Comparison of ENCODE assay signal across 10 cellular contexts in the genomic region with DNA sequence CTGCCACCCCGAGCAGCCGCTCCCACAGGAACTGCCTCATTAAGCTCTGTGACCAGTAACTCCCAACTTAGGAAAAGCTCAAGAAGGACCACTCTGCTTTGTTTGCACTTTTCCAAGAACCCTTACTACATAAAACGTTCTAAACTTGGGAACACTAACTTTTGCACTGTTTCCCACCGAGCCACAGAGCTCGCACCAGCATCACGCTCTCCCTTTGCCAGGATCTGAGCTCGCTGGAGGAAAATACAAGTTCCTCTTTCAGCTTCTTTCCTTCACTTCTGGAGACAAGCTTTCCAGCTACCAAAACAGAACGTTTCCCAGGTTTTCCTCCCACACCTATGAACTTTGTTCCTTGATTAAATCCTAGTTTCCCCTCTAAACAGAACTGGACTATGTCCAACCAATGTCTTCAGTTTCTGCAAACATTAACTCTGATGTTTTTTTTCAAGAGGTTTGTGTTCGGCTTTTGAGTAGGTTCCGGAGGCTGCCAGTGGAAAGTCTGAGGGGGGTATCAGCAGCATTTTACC.
DNase-seq lines count a peak whose midpoint lies in the region; ATAC-seq and TF ChIP-seq lines count a peak whose summit lies in the region.
"Had no signal": no experiment of that assay in that cellular context is flagged by ENCODE, and none has a peak within 500 bp of the region (broad histone marks: within the 10 kb centered on the region; RNA-seq: fewer than 3 reads in every experiment).

No MANE protein-coding gene starts in this region.

- H3K9ac ChIP-seq in iPS-20b (ENCODE audit: low read depth, low read length): peak overlapping the region; percentile 53; the same call in 1 of the 2 replicates

- no peak for TF ChIP-seq EP300 in sigmoid colon (IDR thresholded peaks at IDR 0.05)

- no TSS peak for BruUV-seq in Caco-2 (replicated peaks; lab: Mats Ljungman, UMichigan)

- CTCF ChIA-PET in Caco-2 (lab: Charles Lee): interaction anchor here (0.8 to 1.7 kb wide), 5 partner anchors 11 to 515 kb away, joined by 3 to 6 read pairs (median 6); no protein-coding TSS in a partner anchor

- intact Hi-C loops in Caco-2 (cut with micrococcal nuclease; ENCODE audit: unreplicated experiment) (loop anchor here (1.0 to 10.0 kb wide), 6 partner anchors 47 to 538 kb away; no protein-coding TSS in a partner anchor), sigmoid colon (cut with DNase I) (loop anchor here (1.0 to 10.0 kb wide), 3 partner anchors 191 to 519 kb away; no protein-coding TSS in a partner anchor)

- peak overlapping the region; percentile 74 for H3K4me3 Mint-ChIP-seq in Caco-2 (ENCODE audit: unreplicated experiment)

- POLR2A ChIA-PET in Caco-2 (lab: Charles Lee): no interaction called here

- peak overlapping the region; percentile 64 for H3K27ac ChIP-seq in WERI-Rb-1
- no peak overlapping the region for H3K27ac ChIP-seq in iPS-20b (ENCODE audit: low read length)
- peak overlapping the region; percentile 70 to 77 (median 76) for H3K27ac ChIP-seq in sigmoid colon

- H3K36me3 ChIP-seq in Caco-2 (ENCODE audit: control insufficient read depth, insufficient read depth, low read length) (no peaks in the 10 kb centered on the region), WERI-Rb-1 (no peaks in the 10 kb centered on the region), iPS-20b (ENCODE audit: insufficient read depth, low read depth, low read length) (no peaks in the 10 kb centered on the region), sigmoid colon (no peaks in the 10 kb centered on the region)

- H3K4me1 ChIP-seq in Caco-2 (peaks cover 22% of the 10 kb centered on the region), iPS-20b (ENCODE audit: insufficient read depth, low read length) (peaks cover 26% of the 10 kb centered on the region), sigmoid colon (peaks cover 0 to 18% (median 16%) of the 10 kb centered on the region in 4 donors)

- H3K27ac Mint-ChIP-seq in Caco-2 (ENCODE audit: unreplicated experiment): peak overlapping the region; percentile 85

- 8 to 40% methylated on average over 10 of the region's 10 CpGs for WGBS in sigmoid colon, 2 donors

- TF ChIP-seq POLR2A in sigmoid colon (IDR thresholded peaks at IDR 0.05): no peak

- TF ChIP-seq CTCF in Caco-2 (IDR thresholded peaks at IDR 0.05; ENCODE audit: insufficient read depth in 1 of 2, low read depth in 1 of 2, low read length in 1 of 2, severe bottlenecking in 1 of 2, unreplicated experiment in 1 of 2) (no peak), WERI-Rb-1 (IDR thresholded peaks at IDR 0.05; ENCODE audit: low read depth, low read length) (no peak), sigmoid colon (IDR thresholded peaks at IDR 0.05) (no peak)

- H3K4me3 ChIP-seq in Caco-2 (ENCODE audit: low read depth, low read length) (peak overlapping the region; percentile 34), WERI-Rb-1 (ENCODE audit: low read depth, low read length) (no peak overlapping the region), iPS-20b (ENCODE audit: low read length) (peak overlapping the region; percentile 49; the same call in 1 of the 2 replicates), sigmoid colon (peak overlapping the region in 3 of 4 donors; percentile 40 to 53 (median 50))

- H3K4me1 Mint-ChIP-seq in Caco-2 (ENCODE audit: low read depth, unreplicated experiment): peaks cover 30% of the 10 kb centered on the region

- H3K36me3 Mint-ChIP-seq in Caco-2 (ENCODE audit: insufficient read depth, unreplicated experiment): no peaks in the 10 kb centered on the region

- H3K9me3 Mint-ChIP-seq in Caco-2 (ENCODE audit: unreplicated experiment): no peaks in the 10 kb centered on the region
- H3K9me3 Mint-ChIP-seq: stimulated activated naive CD8-positive, alpha-beta T cell treated with anti-CD3 and anti-CD28 coated beads, Interleukin-15, amount 100 ng/mL, for 72 hours had no signal

- H3K27me3 ChIP-seq in Caco-2 (replicated peaks; ENCODE audit: control insufficient read depth, insufficient read depth, low read length): no peaks in the 10 kb centered on the region
- H3K27me3 ChIP-seq in WERI-Rb-1 (ENCODE audit: insufficient read depth, low read depth, severe bottlenecking): no peaks in the 10 kb centered on the region
- H3K27me3 ChIP-seq in iPS-20b (ENCODE audit: insufficient read depth, low read length): peaks cover 26% of the 10 kb centered on the region; the same call in 1 of the 2 replicates
- H3K27me3 ChIP-seq in sigmoid colon: no peaks in the 10 kb centered on the region

- no peaks in the 10 kb centered on the region for H3K27me3 Mint-ChIP-seq in Caco-2 (ENCODE audit: insufficient read depth, unreplicated experiment)

- ATAC-seq in HG02588 (IDR thresholded peaks at IDR 0.05; ENCODE audit: unreplicated experiment): no peak

- H3K9me3 ChIP-seq in Caco-2 (no peaks in the 10 kb centered on the region), WERI-Rb-1 (ENCODE audit: severe bottlenecking) (no peaks in the 10 kb centered on the region), iPS-20b (ENCODE audit: insufficient read depth, low read depth, low read length) (no peaks in the 10 kb centered on the region), sigmoid colon (no peaks in the 10 kb centered on the region)

- DNase-seq in Caco-2 (no peak), WERI-Rb-1 (no peak), sigmoid colon (no peak), epidermal melanocyte (ENCODE audit: insufficient read length, low spot score) (no peak), cortex of kidney (lab: John Stamatoyannopoulos, UW) (no peak), NCI-H1092 (lab: John Stamatoyannopoulos, UW) (no peak)
- DNase-seq: T-helper 9 cell had no signal
